Comparison of ENCODE assay signal across 26 cellular contexts in genomic region chr18:30486856-30487255, GRCh38.
DNase-seq lines count a peak whose midpoint lies in the region; FAIRE-seq and TF ChIP-seq lines count a peak whose summit lies in the region.
"Had no signal": no experiment of that assay in that cellular context is flagged by ENCODE, and none has a peak within 500 bp of the region (broad histone marks: within the 10 kb centered on the region; RNA-seq: fewer than 3 reads in every experiment).

No MANE protein-coding gene starts in this region.

- in situ Hi-C loops in GM23248 (cut with MboI) (no loop called here), transverse colon (cut with MboI; ENCODE audit: low pct_ligation_motif_present in 1 of 4, low pct_unique_long_range_greater_than_20kb in 1 of 4, low sequenced_read_pairs in 3 of 4) (no loop called here)

- H3K9ac ChIP-seq in GM23248 (no peak overlapping the region), astrocyte (ENCODE audit: low read length) (peak overlapping the region; percentile 48), smooth muscle cell (ENCODE audit: low read depth) (peak overlapping the region; percentile 5)

- H3K4me2 ChIP-seq in GM23248 (ENCODE audit: unreplicated experiment): no peak overlapping the region
- peak overlapping the region; percentile 76 for H3K4me2 ChIP-seq in astrocyte (ENCODE audit: low read length)
- H3K4me2 ChIP-seq in smooth muscle cell: peak overlapping the region; percentile 60
- H3K4me2 ChIP-seq: GM23338 had no signal

- H3K4me1 Mint-ChIP-seq in astrocyte (ENCODE audit: low read depth, unreplicated experiment) (peaks cover 34% of the 10 kb centered on the region), endothelial cell (ENCODE audit: unreplicated experiment) (peaks cover 2% of the 10 kb centered on the region)
- H3K4me1 Mint-ChIP-seq: activated CD4-positive, alpha-beta T cell treated with anti-CD3 and anti-CD28 coated beads for 36 hours; CD8-positive, alpha-beta memory T cell; GM23338; nephron had no signal

- no peak for TF ChIP-seq POLR2A in transverse colon (IDR thresholded peaks at IDR 0.05)

- FAIRE-seq in astrocyte (lab: Jason Lieb, UNC): no peak
- FAIRE-seq: GM12892, pancreas, urothelium cell line had no signal

- no peak for TF ChIP-seq EP300 in transverse colon (IDR thresholded peaks at IDR 0.05; ENCODE audit: low read depth)

- H3K27ac ChIP-seq in GM23248 (no peak overlapping the region), astrocyte (ENCODE audit: low read depth, low read length) (peak overlapping the region; percentile 54), smooth muscle cell (ENCODE audit: low read depth) (peak overlapping the region; percentile 77), transverse colon (no peak overlapping the region)
- H3K27ac ChIP-seq: pancreas, Peyer's patch, SJSA1 had no signal

- H3K27me3 ChIP-seq in GM23248 (replicated peaks; ENCODE audit: insufficient read depth) (no peaks in the 10 kb centered on the region), astrocyte (ENCODE audit: insufficient read depth, low read length) (no peaks in the 10 kb centered on the region), smooth muscle cell (ENCODE audit: low read depth) (no peaks in the 10 kb centered on the region), transverse colon (no peaks in the 10 kb centered on the region)
- H3K27me3 ChIP-seq: pancreas, Peyer's patch, SJSA1 had no signal

- DNase-seq in GM23248: peak; percentile 19
- peak; percentile 81 for DNase-seq in astrocyte (ENCODE audit: low read depth)
- peak; percentile 68 for DNase-seq in foreskin melanocyte
- DNase-seq in smooth muscle cell (lab: John Stamatoyannopoulos, UW; ENCODE audit: unreplicated experiment): no peak
- DNase-seq in effector CD4-positive, alpha-beta T cell: no peak
- no peak for DNase-seq in transverse colon
- no peak for DNase-seq in endothelial cell (ENCODE audit: low spot score)
- DNase-seq: activated CD4-positive, alpha-beta T cell treated with anti-CD3 and anti-CD28 coated beads for 36 hours; activated naive CD4-positive, alpha-beta T cell; activated T-cell treated with anti-CD3 and anti-CD28 coated beads, Interleukin-2, amount 50 U/mL, for 4 hours; CD8-positive, alpha-beta memory T cell; DMS53; effector memory CD8-positive, alpha-beta T cell; head of caudate nucleus; Kasumi-1; NCI-H1092 treated with DMSO at 0.1 percent for 48 hours; NCI-H2029 treated with DMSO at 0.1 percent for 48 hours; NK-92 treated with Interleukin-12 subunit alpha and Interleukin-12 subunit beta, amount 100 ng/mL, for 24 hours; pancreas; Peyer's patch had no signal

- no peak overlapping the region for H3K4me3 ChIP-seq in GM23248
- H3K4me3 ChIP-seq in astrocyte (ENCODE audit: insufficient read depth, low read depth, low read length): peak overlapping the region; percentile 16
- no peak overlapping the region for H3K4me3 ChIP-seq in smooth muscle cell
- H3K4me3 ChIP-seq in transverse colon: no peak overlapping the region
- H3K4me3 ChIP-seq: GM23338, pancreas, Peyer's patch, SJSA1 had no signal

- no peaks in the 10 kb centered on the region for H3K9me2 ChIP-seq in GM23248 (ENCODE audit: insufficient read depth)

- no peaks in the 10 kb centered on the region for H3F3A ChIP-seq in GM23248 (ENCODE audit: insufficient read depth)
- H3F3A ChIP-seq in smooth muscle cell (ENCODE audit: low read depth): peaks cover 8% of the 10 kb centered on the region

- TF ChIP-seq CTCF in astrocyte (IDR thresholded peaks at IDR 0.05; ENCODE audit: insufficient read depth, low read depth, low read length) (no peak), smooth muscle cell (IDR thresholded peaks at IDR 0.05; ENCODE audit: borderline replicate concordance, insufficient read depth, poor library complexity, severe bottlenecking) (no peak), transverse colon (IDR thresholded peaks at IDR 0.05) (no peak), endothelial cell (IDR thresholded peaks at IDR 0.05; ENCODE audit: unreplicated experiment) (no peak)

- intact Hi-C loops in transverse colon (cut with DNase I; ENCODE audit: low total_unique reads): loop anchor here (2.0 kb wide), 1 partner anchor 16 kb away; no protein-coding TSS in a partner anchor

- 0 to 3% methylated on average over 1 of the region's 1 CpG for WGBS in GM23248 (ENCODE audit: low coverage in 1 of 2, low lambda C conversion rate in 2 of 2, missing lambda C conversion rate in 2 of 2), 2 experiments
- WGBS in smooth muscle cell (ENCODE audit: low lambda C conversion rate): 10% methylated on average over 1 of the region's 1 CpG
- 47 to 63% methylated on average over 1 of the region's 1 CpG for WGBS in transverse colon (ENCODE audit: low coverage in 1 of 2), 2 donors

- no peak overlapping the region for H3K4me3 Mint-ChIP-seq in astrocyte (ENCODE audit: unreplicated experiment)
- no peak overlapping the region for H3K4me3 Mint-ChIP-seq in endothelial cell (ENCODE audit: unreplicated experiment)
- H3K4me3 Mint-ChIP-seq: activated CD4-positive, alpha-beta T cell treated with anti-CD3 and anti-CD28 coated beads for 36 hours; activated T-cell treated with anti-CD3 and anti-CD28 coated beads, Interleukin-2, amount 50 U/mL, for 4 hours; CD8-positive, alpha-beta memory T cell; effector memory CD8-positive, alpha-beta T cell; GM23338; mesothelial cell of epicardium; nephron had no signal

- H3K9me3 ChIP-seq in GM23248 (ENCODE audit: low read depth) (no peaks in the 10 kb centered on the region), astrocyte (ENCODE audit: insufficient read depth, low read depth, low read length) (no peaks in the 10 kb centered on the region), smooth muscle cell (replicated peaks; ENCODE audit: low read depth) (no peaks in the 10 kb centered on the region), transverse colon (no peaks in the 10 kb centered on the region)
- H3K9me3 ChIP-seq: pancreas, Peyer's patch, SJSA1 had no signal

- H3K27me3 Mint-ChIP-seq in astrocyte (ENCODE audit: low read depth, unreplicated experiment): no peaks in the 10 kb centered on the region
- no peaks in the 10 kb centered on the region for H3K27me3 Mint-ChIP-seq in endothelial cell (ENCODE audit: unreplicated experiment)
- H3K27me3 Mint-ChIP-seq: activated CD4-positive, alpha-beta T cell treated with anti-CD3 and anti-CD28 coated beads for 36 hours; CD8-positive, alpha-beta memory T cell; effector memory CD8-positive, alpha-beta T cell had no signal

- H3K4me1 ChIP-seq in GM23248 (ENCODE audit: insufficient read depth) (no peaks in the 10 kb centered on the region), astrocyte (ENCODE audit: insufficient read depth, low read length) (peaks cover 14% of the 10 kb centered on the region), smooth muscle cell (ENCODE audit: low read depth) (peaks cover 8% of the 10 kb centered on the region), transverse colon (no peaks in the 10 kb centered on the region)
- H3K4me1 ChIP-seq: pancreas, Peyer's patch, SJSA1 had no signal

- no peaks in the 10 kb centered on the region for H3K36me3 ChIP-seq in GM23248 (ENCODE audit: low read depth)
- no peaks in the 10 kb centered on the region for H3K36me3 ChIP-seq in astrocyte (ENCODE audit: insufficient read depth, low read length)
- no peaks in the 10 kb centered on the region for H3K36me3 ChIP-seq in smooth muscle cell (ENCODE audit: low read depth)
- H3K36me3 ChIP-seq in transverse colon: no peaks in the 10 kb centered on the region
- H3K36me3 ChIP-seq: pancreas, Peyer's patch, SJSA1 had no signal

- H3K27ac Mint-ChIP-seq in astrocyte (ENCODE audit: unreplicated experiment) (peak overlapping the region; percentile 43), endothelial cell (ENCODE audit: unreplicated experiment) (no peak overlapping the region)
- H3K27ac Mint-ChIP-seq: activated CD4-positive, alpha-beta T cell treated with anti-CD3 and anti-CD28 coated beads for 36 hours; CD8-positive, alpha-beta memory T cell; effector memory CD8-positive, alpha-beta T cell; GM23338; mesothelial cell of epicardium had no signal

- H3K79me2 ChIP-seq in GM23248 (ENCODE audit: insufficient read depth): no peaks in the 10 kb centered on the region
- no peaks in the 10 kb centered on the region for H3K79me2 ChIP-seq in astrocyte (ENCODE audit: insufficient read depth, low read length)
- no peaks in the 10 kb centered on the region for H3K79me2 ChIP-seq in smooth muscle cell (ENCODE audit: low read depth)

- H3K36me3 Mint-ChIP-seq in astrocyte (ENCODE audit: low read depth, unreplicated experiment): no peaks in the 10 kb centered on the region
- no peaks in the 10 kb centered on the region for H3K36me3 Mint-ChIP-seq in endothelial cell (ENCODE audit: low read depth, unreplicated experiment)
- H3K36me3 Mint-ChIP-seq: CD8-positive, alpha-beta memory T cell; mesothelial cell of epicardium had no signal

- H4K20me1 ChIP-seq in GM23248 (ENCODE audit: insufficient read depth) (no peaks in the 10 kb centered on the region), astrocyte (ENCODE audit: insufficient read depth, low read length) (no peaks in the 10 kb centered on the region), smooth muscle cell (ENCODE audit: low read depth) (no peaks in the 10 kb centered on the region)

- no peaks in the 10 kb centered on the region for H3K9me3 Mint-ChIP-seq in astrocyte (ENCODE audit: unreplicated experiment)
- no peaks in the 10 kb centered on the region for H3K9me3 Mint-ChIP-seq in endothelial cell (ENCODE audit: unreplicated experiment)
- H3K9me3 Mint-ChIP-seq: GM23338, mesothelial cell of epicardium, nephron had no signal

- no peak overlapping the region for H2AFZ ChIP-seq in GM23248
- H2AFZ ChIP-seq in astrocyte (ENCODE audit: low read depth, low read length): no peak overlapping the region
- no peak overlapping the region for H2AFZ ChIP-seq in smooth muscle cell (ENCODE audit: low read depth)
- H2AFZ ChIP-seq: GM23338 had no signal

Comparison
In these comparisons a context has a peak if more than half of its experiments do, and no peak if none do; other contexts are left out.
1. DNase-seq: peak in GM23248 (single experiment), astrocyte (single experiment) and foreskin melanocyte (single experiment); none in smooth muscle cell (single experiment), effector CD4-positive, alpha-beta T cell (single experiment), transverse colon (single experiment) and endothelial cell (single experiment).
2. H3K27ac ChIP-seq: peak in astrocyte (single experiment) and smooth muscle cell (single experiment); none in GM23248 (single experiment) and transverse colon (0 of 4).